ENCODE assay signal across 19 cellular contexts in the genomic region with DNA sequence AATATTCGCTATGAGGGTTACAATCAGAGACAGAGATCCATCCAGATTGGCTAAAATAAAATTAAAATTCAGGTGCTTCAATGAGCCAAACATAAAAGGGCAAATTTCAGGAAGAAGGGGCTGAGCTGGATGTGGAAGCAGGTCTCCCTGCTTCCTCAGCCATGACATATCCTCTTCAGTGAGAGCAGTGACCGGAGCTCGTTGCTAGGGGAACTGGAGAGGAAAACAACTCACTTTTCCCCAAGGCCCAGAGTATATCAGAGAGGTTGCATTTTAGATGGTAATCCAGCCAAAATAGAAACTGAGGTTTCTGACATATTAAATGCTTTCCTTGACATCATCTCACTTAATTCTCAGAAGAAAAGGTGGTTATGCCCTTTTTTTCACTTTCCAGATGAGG.
"Had no signal": no experiment of that assay in that cellular context is flagged by ENCODE, and none has a peak within 500 bp of the region (broad histone marks: within the 10 kb centered on the region; RNA-seq: fewer than 3 reads in every experiment).

No MANE protein-coding gene starts in this region.

- H3K27me3 ChIP-seq: esophagus squamous epithelium, gastroesophageal sphincter, sigmoid colon had no signal

- H3K36me3 ChIP-seq: esophagus squamous epithelium, gastroesophageal sphincter, sigmoid colon had no signal

- H3K9me3 ChIP-seq: esophagus squamous epithelium, gastroesophageal sphincter had no signal

- H3K4me3 Mint-ChIP-seq: naive thymus-derived CD4-positive, alpha-beta T cell; stimulated activated naive B cell treated with anti-CD40 and anti-IgM and Interleukin-4, amounts not matched to agents 10 μg/mL and 1 μg/mL and 100 μg/mL, for 72 hours; type B pancreatic cell had no signal

- H3K4me1 Mint-ChIP-seq: naive thymus-derived CD4-positive, alpha-beta T cell; stimulated activated naive B cell treated with anti-CD40 and anti-IgM and Interleukin-4, amounts not matched to agents 10 μg/mL and 1 μg/mL and 100 μg/mL, for 72 hours had no signal

- ATAC-seq: gastroesophageal sphincter; left cardiac atrium; left ventricle myocardium superior; naive thymus-derived CD4-positive, alpha-beta T cell; stimulated activated naive B cell treated with anti-CD40 and anti-IgM and Interleukin-4, amounts not matched to agents 10 μg/mL and 1 μg/mL and 100 μg/mL, for 72 hours had no signal

- H3K4me3 ChIP-seq: dorsolateral prefrontal cortex, esophagus squamous epithelium, gastroesophageal sphincter, sigmoid colon, skin epidermis had no signal

- H3K9me3 Mint-ChIP-seq: type B pancreatic cell had no signal

- DNase-seq: cortex of kidney; dorsolateral prefrontal cortex; effector CD8-positive, alpha-beta T cell; esophagus squamous epithelium; foreskin fibroblast; glutamatergic neuron; kidney; left cardiac atrium; left ventricle myocardium superior; naive thymus-derived CD4-positive, alpha-beta T cell; posterior cingulate gyrus; sigmoid colon; stimulated activated CD4-positive, alpha-beta T cell treated with anti-CD3 and anti-CD28 coated beads, Interleukin-2, amount 100 ng/mL, for 24 hours; stimulated activated CD4-positive, alpha-beta T cell treated with anti-CD3 and anti-CD28 coated beads, Interleukin-4, amount 100 ng/mL, for 4 hours; stimulated activated naive B cell treated with anti-CD40 and anti-IgM and Interleukin-4, amounts not matched to agents 10 μg/mL and 1 μg/mL and 100 μg/mL, for 72 hours had no signal

- H3K36me3 Mint-ChIP-seq: naive thymus-derived CD4-positive, alpha-beta T cell; stimulated activated naive B cell treated with anti-CD40 and anti-IgM and Interleukin-4, amounts not matched to agents 10 μg/mL and 1 μg/mL and 100 μg/mL, for 72 hours had no signal

- H3K4me1 ChIP-seq: esophagus squamous epithelium, gastroesophageal sphincter, sigmoid colon had no signal

- H3K27ac Mint-ChIP-seq: naive thymus-derived CD4-positive, alpha-beta T cell; stimulated activated naive B cell treated with anti-CD40 and anti-IgM and Interleukin-4, amounts not matched to agents 10 μg/mL and 1 μg/mL and 100 μg/mL, for 72 hours; type B pancreatic cell had no signal

- H3K27ac ChIP-seq: dorsolateral prefrontal cortex, epithelial cell of prostate, esophagus squamous epithelium, gastroesophageal sphincter, sigmoid colon, skin epidermis had no signal
